1 cellular context compared by ENCODE assay signal in genomic region chr2:17557596-17557995, GRCh38.
A peak's percentile ranks its signal among the peaks of the same experiment; 100 is the strongest.
TF ChIP-seq lines count a peak whose summit lies in the region.

No MANE protein-coding gene starts in this region.

TF ChIP-seq in HepG2, 621 proteins besides CTCF, POLR2A, EP300 and RAD21:
- TF ChIP-seq ZNF44 (CRISPR knock-in tag; IDR thresholded peaks at IDR 0.05) = 0 out of 2 replicates have a peak, but pooled peaks have one; percentile 81
- TF ChIP-seq HOXA3 (CRISPR knock-in tag; IDR thresholded peaks at IDR 0.05) = no peak
- 0 out of 2 replicates have a peak, but pooled peaks have one; percentile 23 for TF ChIP-seq TBX2 (CRISPR knock-in tag; IDR thresholded peaks at IDR 0.05; ENCODE audit: borderline replicate concordance)
- 0 out of 2 replicates have a peak, but pooled peaks have one; percentile 18 for TF ChIP-seq GATAD2A (CRISPR knock-in tag; IDR thresholded peaks at IDR 0.05)
- 0 out of 4 replicates have a peak, but pooled peaks of 1 of the 2 experiments have one; percentile 26 for TF ChIP-seq KLF16 (CRISPR knock-in tag; IDR thresholded peaks at IDR 0.05)
- no peak for TF ChIP-seq NR0B2 (CRISPR knock-in tag; IDR thresholded peaks at IDR 0.05)
- TF ChIP-seq PAXIP1 (CRISPR knock-in tag; conservative IDR thresholded peaks at IDR 0.05) = 0 out of 2 replicates have a peak, but pooled peaks have one; percentile 26
- TF ChIP-seq SOX5 (CRISPR knock-in tag; IDR thresholded peaks at IDR 0.05; ENCODE audit: borderline replicate concordance) = peak; percentile 77; the same call in 1 of the 2 replicates
- TF ChIP-seq HBP1 (CRISPR knock-in tag; IDR thresholded peaks at IDR 0.05; ENCODE audit: low read depth) = no peak
- TF ChIP-seq TEAD3 (CRISPR knock-in tag; optimal IDR thresholded peaks at IDR 0.05; ENCODE audit: borderline replicate concordance) = peak; percentile 12
- no peak for TF ChIP-seq BORCS8-MEF2B (CRISPR knock-in tag; IDR thresholded peaks at IDR 0.05)
- TF ChIP-seq ZMYM4 (CRISPR knock-in tag; IDR thresholded peaks at IDR 0.05) = 0 out of 2 replicates have a peak, but pooled peaks have one; percentile 27
- TF ChIP-seq, protein P1, sequence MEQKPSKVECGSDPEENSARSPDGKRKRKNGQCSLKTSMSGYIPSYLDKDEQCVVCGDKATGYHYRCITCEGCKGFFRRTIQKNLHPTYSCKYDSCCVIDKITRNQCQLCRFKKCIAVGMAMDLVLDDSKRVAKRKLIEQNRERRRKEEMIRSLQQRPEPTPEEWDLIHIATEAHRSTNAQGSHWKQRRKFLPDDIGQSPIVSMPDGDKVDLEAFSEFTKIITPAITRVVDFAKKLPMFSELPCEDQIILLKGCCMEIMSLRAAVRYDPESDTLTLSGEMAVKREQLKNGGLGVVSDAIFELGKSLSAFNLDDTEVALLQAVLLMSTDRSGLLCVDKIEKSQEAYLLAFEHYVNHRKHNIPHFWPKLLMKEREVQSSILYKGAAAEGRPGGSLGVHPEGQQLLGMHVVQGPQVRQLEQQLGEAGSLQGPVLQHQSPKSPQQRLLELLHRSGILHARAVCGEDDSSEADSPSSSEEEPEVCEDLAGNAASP (CRISPR knock-in tag; IDR thresholded peaks at IDR 0.05; ENCODE audit: borderline replicate concordance) = 0 out of 2 replicates have a peak, but pooled peaks have one; percentile 16
- TF ChIP-seq RBM22 (optimal IDR thresholded peaks at IDR 0.05; ENCODE audit: low read length) = peak; percentile 39
- TF ChIP-seq SKI (IDR thresholded peaks at IDR 0.05; ENCODE audit: partially characterized antibody) = no peak
- no peak for TF ChIP-seq SOX6 (IDR thresholded peaks at IDR 0.05)
- peak; percentile 67; the same call in 1 of the 2 replicates for TF ChIP-seq SOX6 (CRISPR knock-in tag; IDR thresholded peaks at IDR 0.05)
- no peak for TF ChIP-seq SOX13 (IDR thresholded peaks at IDR 0.05)
- peak in 1 of 2 experiments; percentile 85; a peak in 2 of 4 replicates for TF ChIP-seq SOX13 (CRISPR knock-in tag; conservative IDR thresholded peaks at IDR 0.05 in 1 of 2, IDR thresholded peaks at IDR 0.05 in 1 of 2)
- TF ChIP-seq ASH2L (IDR thresholded peaks at IDR 0.05; ENCODE audit: insufficient read length, low read depth, low read length) = peak; percentile 43
- TF ChIP-seq BCL6 (CRISPR knock-in tag; IDR thresholded peaks at IDR 0.05) = 0 out of 2 replicates have a peak, but pooled peaks have one; percentile 32
- TF ChIP-seq PHF21A (CRISPR knock-in tag; IDR thresholded peaks at IDR 0.05) = 0 out of 2 replicates have a peak, but pooled peaks have one; percentile 20
- TF ChIP-seq HMG20A (CRISPR knock-in tag; IDR thresholded peaks at IDR 0.05; ENCODE audit: borderline replicate concordance) = peak; percentile 48; the same call in 1 of the 2 replicates
- 0 out of 2 replicates have a peak, but pooled peaks have one; percentile 47 for TF ChIP-seq POLR2G (IDR thresholded peaks at IDR 0.05; ENCODE audit: low read depth, low read length)
TF ChIP-seq in HepG2: peak in this region for 17.
